ENCODE assay signal across 8 cellular contexts in genomic region chr1:178310685-178311105, GRCh38.
DNase-seq lines count a peak whose midpoint lies in the region; ATAC-seq, FAIRE-seq and TF ChIP-seq lines count a peak whose summit lies in the region.

No MANE protein-coding gene starts in this region.

- intact Hi-C loops in CD8-positive, alpha-beta T cell (cut with DNase I, micrococcal nuclease), result loop anchor here (2.0 to 5.0 kb wide), 3 partner anchors 692 to 1057 kb away; partner anchors contain the start of gene AXDND1 (in 1 of the 2)

- no peaks in the 10 kb centered on the region for H3K27me3 Mint-ChIP-seq in CD8-positive, alpha-beta T cell (ENCODE audit: low read depth)
- peaks cover 6% of the 10 kb centered on the region for H3K27me3 Mint-ChIP-seq in activated T-cell treated with anti-CD3 and anti-CD28 coated beads, Interleukin-2, amount 50 U/mL, for 24 hours

- CTCF ChIA-PET in CD8-positive, alpha-beta T cell (lab: Charles Lee), result interaction anchor here (3.9 kb wide), 1 partner anchor 11 kb away, joined by 16 read pairs; no protein-coding TSS in a partner anchor

- no peaks in the 10 kb centered on the region for H3K9me3 Mint-ChIP-seq in CD8-positive, alpha-beta T cell
- peaks cover 1% of the 10 kb centered on the region for H3K9me3 Mint-ChIP-seq in activated T-cell treated with anti-CD3 and anti-CD28 coated beads, Interleukin-2, amount 50 U/mL, for 24 hours

- H3K36me3 ChIP-seq in CD8-positive, alpha-beta T cell (ENCODE audit: insufficient read depth, low read length), result no peaks in the 10 kb centered on the region
- no peaks in the 10 kb centered on the region for H3K36me3 ChIP-seq in small intestine (ENCODE audit: control insufficient read depth in 2 of 2, insufficient read depth in 2 of 2, low read length in 2 of 2)

- 0% methylated on average over 1 of the region's 1 CpG for WGBS in small intestine, 3 donors

- H3K4me1 ChIP-seq in CD8-positive, alpha-beta T cell (ENCODE audit: insufficient read depth, low read length), result no peaks in the 10 kb centered on the region
- no peaks in the 10 kb centered on the region for H3K4me1 ChIP-seq in small intestine (ENCODE audit: control insufficient read depth in 2 of 2, insufficient read depth in 1 of 2, low read depth in 1 of 2, low read length in 1 of 2)

- H3K4me3 ChIP-seq in CD8-positive, alpha-beta T cell (ENCODE audit: low read depth, low read length), result no peak overlapping the region
- H3K4me3 ChIP-seq in small intestine (ENCODE audit: low read depth in 1 of 2, low read length in 2 of 2), result no peak overlapping the region

- H3K4me3 Mint-ChIP-seq in CD8-positive, alpha-beta T cell, result no peak overlapping the region
- no peak overlapping the region for H3K4me3 Mint-ChIP-seq in activated T-cell treated with anti-CD3 and anti-CD28 coated beads, Interleukin-2, amount 50 U/mL, for 24 hours

- no peak overlapping the region for H3K27ac ChIP-seq in CD8-positive, alpha-beta T cell (ENCODE audit: low read depth, low read length)
- H3K27ac ChIP-seq in small intestine (ENCODE audit: low read depth in 1 of 2, low read length in 1 of 2), result no peak overlapping the region

- POLR2A ChIA-PET in CD8-positive, alpha-beta T cell (lab: Charles Lee), result no interaction called here

- no peaks in the 10 kb centered on the region for H3K27me3 ChIP-seq in CD8-positive, alpha-beta T cell (ENCODE audit: insufficient read depth, low read length)
- no peaks in the 10 kb centered on the region for H3K27me3 ChIP-seq in small intestine (ENCODE audit: control insufficient read depth in 2 of 2, insufficient read depth in 2 of 2, low read length in 2 of 2)

- no peak for FAIRE-seq in small intestine (lab: Jason Lieb, UNC)

- TF ChIP-seq CTCF in CD8-positive, alpha-beta T cell (IDR thresholded peaks at IDR 0.05), result peak; percentile 54

- H3K27ac Mint-ChIP-seq in CD8-positive, alpha-beta T cell, result no peak overlapping the region
- no peak overlapping the region for H3K27ac Mint-ChIP-seq in activated T-cell treated with anti-CD3 and anti-CD28 coated beads, Interleukin-2, amount 50 U/mL, for 24 hours

- H3K9me3 ChIP-seq in CD8-positive, alpha-beta T cell (ENCODE audit: low read length), result no peaks in the 10 kb centered on the region
- no peaks in the 10 kb centered on the region for H3K9me3 ChIP-seq in small intestine (ENCODE audit: control insufficient read depth, low read depth)

- no peaks in the 10 kb centered on the region for H3K36me3 Mint-ChIP-seq in CD8-positive, alpha-beta T cell
- H3K36me3 Mint-ChIP-seq in activated T-cell treated with anti-CD3 and anti-CD28 coated beads, Interleukin-2, amount 50 U/mL, for 24 hours (ENCODE audit: low read depth), result no peaks in the 10 kb centered on the region

- H3K4me1 Mint-ChIP-seq in CD8-positive, alpha-beta T cell (ENCODE audit: low read depth), result no peaks in the 10 kb centered on the region
- H3K4me1 Mint-ChIP-seq in activated T-cell treated with anti-CD3 and anti-CD28 coated beads, Interleukin-2, amount 50 U/mL, for 24 hours (ENCODE audit: low read depth), result no peaks in the 10 kb centered on the region

- DNase-seq in CD8-positive, alpha-beta T cell, result no peak
- peak; percentile 3 for DNase-seq in GM19238 (ENCODE audit: insufficient read length, low spot score)
- DNase-seq in NCI-H460 (ENCODE audit: extremely low read depth, low read depth), result peak; percentile 77
- peak; percentile 77 for DNase-seq in amniotic epithelial cell (ENCODE audit: low read depth)
- DNase-seq in hepatic stellate cell (ENCODE audit: low spot score), result peak; percentile 42
- DNase-seq in small intestine, result peak; percentile 83
- no peak for DNase-seq in activated T-cell treated with anti-CD3 and anti-CD28 coated beads, Interleukin-2, amount 50 U/mL, for 24 hours

- no peak for ATAC-seq in CD8-positive, alpha-beta T cell
- ATAC-seq in HG03469 (IDR thresholded peaks at IDR 0.05; ENCODE audit: unreplicated experiment), result peak; percentile 86

Comparison
In these comparisons a context has a peak if more than half of its experiments do, and no peak if none do; other contexts are left out.
1. DNase-seq: peak in GM19238 (single experiment), NCI-H460 (single experiment), amniotic epithelial cell (single experiment), hepatic stellate cell (single experiment) and small intestine (single experiment); none in CD8-positive, alpha-beta T cell (0 of 7) and activated T-cell treated with anti-CD3 and anti-CD28 coated beads, Interleukin-2, amount 50 U/mL, for 24 hours (single experiment).